In genomic region chr12:52278530-52278929, GRCh38 we compare ENCODE assay signal across 1 cellular context.
TF ChIP-seq lines count a peak whose summit lies in the region.

No MANE protein-coding gene starts in this region.

TF ChIP-seq in IMR-90, 13 proteins besides CTCF, POLR2A, EP300 and RAD21:
- TF ChIP-seq MAFK (IDR thresholded peaks at IDR 0.05; ENCODE audit: low read depth, low read length) (no peak), USF2 (IDR thresholded peaks at IDR 0.05; ENCODE audit: low read depth, low read length) (no peak), CEBPB (IDR thresholded peaks at IDR 0.05; ENCODE audit: low read depth, low read length) (no peak), MAZ (IDR thresholded peaks at IDR 0.05; ENCODE audit: borderline replicate concordance, low read depth, low read length) (no peak), ELK1 (IDR thresholded peaks at IDR 0.05; ENCODE audit: borderline replicate concordance, low read depth, low read length) (no peak), RFX5 (IDR thresholded peaks at IDR 0.05; ENCODE audit: low read depth, low read length) (no peak), SMC3 (IDR thresholded peaks at IDR 0.05; ENCODE audit: low read depth, low read length) (no peak), FOS (IDR thresholded peaks at IDR 0.05; ENCODE audit: low read depth, low read length) (no peak), CHD1 (IDR thresholded peaks at IDR 0.05; ENCODE audit: low read depth, low read length) (no peak), MXI1 (IDR thresholded peaks at IDR 0.05; ENCODE audit: borderline replicate concordance, low read depth, low read length) (no peak), RCOR1 (IDR thresholded peaks at IDR 0.05; ENCODE audit: insufficient replicate concordance, low read length) (no peak), BHLHE40 (IDR thresholded peaks at IDR 0.05; ENCODE audit: low read depth, low read length) (no peak)
